ENCODE assay signal across 2 cellular contexts in genomic region chr4:47992475-47992874, GRCh38. TPM values are rescaled to one million over a fixed set of nuclear protein-coding genes. Genes with fewer than 3 reads are reported as not detected.
"Had no signal": no experiment of that assay in that cellular context is flagged by ENCODE, and none has a peak within 500 bp of the region (broad histone marks: within the 10 kb centered on the region; RNA-seq: fewer than 3 reads in every experiment).

No MANE protein-coding gene starts in this region.

RNA-seq across cellular contexts. Expression of gene CNGA1, which starts 24.0 kb away (rescaled TPM):
- polyA plus RNA-seq: endothelial cell of umbilical vein, fibroblast of lung had no signal
